Comparison of ENCODE assay signal across 10 cellular contexts in genomic region chr11:9787981-9788521, GRCh38.
DNase-seq lines count a peak whose midpoint lies in the region; ATAC-seq and TF ChIP-seq lines count a peak whose summit lies in the region.
"Had no signal": no experiment of that assay in that cellular context is flagged by ENCODE, and none has a peak within 500 bp of the region (broad histone marks: within the 10 kb centered on the region; RNA-seq: fewer than 3 reads in every experiment).

No MANE protein-coding gene starts in this region.

- no peaks in the 10 kb centered on the region for H3K9me3 ChIP-seq in right atrium auricular region
- H3K9me3 ChIP-seq: SJSA1 had no signal

- peaks cover 0 to 19% of the 10 kb centered on the region in 2 donors for H3K4me1 ChIP-seq in right atrium auricular region
- H3K4me1 ChIP-seq: SJSA1 had no signal

- TF ChIP-seq CTCF in right atrium auricular region (IDR thresholded peaks at IDR 0.05), result no peak
- TF ChIP-seq CTCF in astrocyte of the spinal cord (IDR thresholded peaks at IDR 0.05; ENCODE audit: low read depth, low read length), result no peak

- DNase-seq in Right ventricle myocardium inferior (ENCODE audit: missing footprints) (no peak), right atrium auricular region (ENCODE audit: low spot score) (no peak), astrocyte of the spinal cord (ENCODE audit: low read depth, low spot score) (peak; percentile 95), medulla oblongata (ENCODE audit: extremely low spot score) (peak; percentile 34), COLO668 (lab: John Stamatoyannopoulos, UW; ENCODE audit: unreplicated experiment) (no peak)
- DNase-seq in activated naive CD4-positive, alpha-beta T cell treated with anti-CD3 and anti-CD28 coated beads, Interleukin-2, amount 50 U/mL, for 16 hours, result no peak
- DNase-seq: NCI-H1105 had no signal

- ATAC-seq in Right ventricle myocardium inferior (peak; percentile 34), HG03280 (IDR thresholded peaks at IDR 0.05; ENCODE audit: unreplicated experiment) (no peak), HG02678 (IDR thresholded peaks at IDR 0.05; ENCODE audit: unreplicated experiment) (no peak)

- in situ Hi-C loops in astrocyte of the spinal cord (cut with HindIII; ENCODE audit: low sequenced_read_pairs), result no loop called here

- H3K27ac ChIP-seq in right atrium auricular region, result no peak overlapping the region
- H3K27ac ChIP-seq: SJSA1 had no signal

- intact Hi-C loops in Right ventricle myocardium inferior (cut with DNase I), result no loop called here

- H3K4me3 ChIP-seq in right atrium auricular region, result no peak overlapping the region
- H3K4me3 ChIP-seq in astrocyte of the spinal cord (ENCODE audit: low read depth, low read length), result no peak overlapping the region
- H3K4me3 ChIP-seq: SJSA1 had no signal

- H3K27me3 ChIP-seq in right atrium auricular region, result no peaks in the 10 kb centered on the region
- H3K27me3 ChIP-seq: SJSA1 had no signal

- peaks cover 36% of the 10 kb centered on the region for H3K36me3 ChIP-seq in right atrium auricular region

Comparison
In these comparisons a context has a peak if more than half of its experiments do, and no peak if none do; other contexts are left out.
1. DNase-seq: peak in astrocyte of the spinal cord (single experiment) and medulla oblongata (single experiment); none in Right ventricle myocardium inferior (single experiment), right atrium auricular region (single experiment), COLO668 (single experiment) and activated naive CD4-positive, alpha-beta T cell treated with anti-CD3 and anti-CD28 coated beads, Interleukin-2, amount 50 U/mL, for 16 hours (single experiment).